ENCODE assay signal across 1 cellular context in the genomic region with DNA sequence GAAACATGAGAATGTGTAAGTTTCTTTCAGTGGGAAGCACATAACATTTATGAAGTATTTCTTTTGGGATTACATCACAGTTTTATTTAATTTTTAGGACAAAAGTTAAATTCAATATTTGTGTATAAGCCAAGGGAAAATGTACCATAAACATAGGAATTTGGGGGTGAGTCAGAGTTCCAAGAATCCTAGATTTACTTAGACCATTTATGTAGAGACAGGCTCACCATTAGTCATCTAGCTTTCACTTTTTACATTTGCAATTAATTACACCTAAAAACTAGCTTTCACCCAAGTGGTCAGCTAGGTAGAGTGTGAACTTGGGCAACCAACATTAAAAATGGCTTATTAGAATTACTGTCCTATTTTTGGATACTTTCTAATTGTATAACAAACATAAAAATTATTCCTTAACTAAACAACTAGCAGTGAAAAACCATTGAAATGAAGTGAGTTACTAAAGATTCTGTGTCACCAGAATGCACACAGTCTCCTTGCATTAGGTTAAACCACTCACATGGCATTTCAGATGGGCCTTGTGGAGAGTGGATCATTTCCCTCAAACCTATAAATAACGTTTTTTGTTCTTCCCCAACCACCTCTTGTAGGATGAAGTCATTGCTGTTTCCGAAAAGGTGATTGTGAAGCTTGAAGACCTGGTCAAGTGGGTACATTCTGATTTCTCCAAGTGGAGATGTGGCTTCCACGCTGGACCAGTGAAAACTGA.
TF ChIP-seq lines count a peak whose summit lies in the region.

No MANE protein-coding gene starts in this region.

TF ChIP-seq in WTC11, 78 proteins besides CTCF, POLR2A, EP300 and RAD21 (continued from another document):
- TF ChIP-seq HMGXB4 (CRISPR knock-in tag; IDR thresholded peaks at IDR 0.05) (no peak), KAT7 (CRISPR knock-in tag; IDR thresholded peaks at IDR 0.05; ENCODE audit: borderline replicate concordance) (no peak), CREM (CRISPR knock-in tag; IDR thresholded peaks at IDR 0.05) (no peak), ZNF671 (CRISPR knock-in tag; IDR thresholded peaks at IDR 0.05) (no peak), GRHL2 (CRISPR knock-in tag; IDR thresholded peaks at IDR 0.05; ENCODE audit: insufficient replicate concordance, severe bottlenecking) (no peak), FOXJ3 (CRISPR knock-in tag; IDR thresholded peaks at IDR 0.05; ENCODE audit: borderline replicate concordance) (no peak), IRF2 (CRISPR knock-in tag; IDR thresholded peaks at IDR 0.05; ENCODE audit: borderline replicate concordance, low read depth) (no peak), ATF6 (CRISPR knock-in tag; IDR thresholded peaks at IDR 0.05) (no peak), HMGA2 (CRISPR knock-in tag; IDR thresholded peaks at IDR 0.05) (no peak), ETV6 (CRISPR knock-in tag; IDR thresholded peaks at IDR 0.05) (no peak), E2F5 (CRISPR knock-in tag; IDR thresholded peaks at IDR 0.05) (no peak), ZNF317 (CRISPR knock-in tag; IDR thresholded peaks at IDR 0.05; ENCODE audit: borderline replicate concordance, low read depth) (no peak), JUN (CRISPR knock-in tag; IDR thresholded peaks at IDR 0.05) (no peak), ATF1 (CRISPR knock-in tag; IDR thresholded peaks at IDR 0.05) (no peak), ZMAT4 (CRISPR knock-in tag; IDR thresholded peaks at IDR 0.05) (no peak)
- TF ChIP-seq, protein P1, sequence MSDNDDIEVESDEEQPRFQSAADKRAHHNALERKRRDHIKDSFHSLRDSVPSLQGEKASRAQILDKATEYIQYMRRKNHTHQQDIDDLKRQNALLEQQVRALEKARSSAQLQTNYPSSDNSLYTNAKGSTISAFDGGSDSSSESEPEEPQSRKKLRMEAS (CRISPR knock-in tag; IDR thresholded peaks at IDR 0.05), result no peak
- TF ChIP-seq, protein P2, sequence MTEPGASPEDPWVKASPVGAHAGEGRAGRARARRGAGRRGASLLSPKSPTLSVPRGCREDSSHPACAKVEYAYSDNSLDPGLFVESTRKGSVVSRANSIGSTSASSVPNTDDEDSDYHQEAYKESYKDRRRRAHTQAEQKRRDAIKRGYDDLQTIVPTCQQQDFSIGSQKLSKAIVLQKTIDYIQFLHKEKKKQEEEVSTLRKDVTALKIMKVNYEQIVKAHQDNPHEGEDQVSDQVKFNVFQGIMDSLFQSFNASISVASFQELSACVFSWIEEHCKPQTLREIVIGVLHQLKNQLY (CRISPR knock-in tag; IDR thresholded peaks at IDR 0.05), result no peak
